Comparison of ENCODE assay signal across 16 cellular contexts in genomic region chr9:6460189-6460768, GRCh38. TPM values are rescaled to one million over a fixed set of nuclear protein-coding genes. Genes with fewer than 3 reads are reported as not detected.
DNase-seq lines count a peak whose midpoint lies in the region; ATAC-seq and TF ChIP-seq lines count a peak whose summit lies in the region.
"Had no signal": no experiment of that assay in that cellular context is flagged by ENCODE, and none has a peak within 500 bp of the region (broad histone marks: within the 10 kb centered on the region; RNA-seq: fewer than 3 reads in every experiment).

No MANE protein-coding gene starts in this region.

- H3K9me3 Mint-ChIP-seq in MCF 10A (ENCODE audit: unreplicated experiment) (peaks cover 6% of the 10 kb centered on the region), endothelial cell (ENCODE audit: unreplicated experiment) (no peaks in the 10 kb centered on the region)
- H3K9me3 Mint-ChIP-seq: GM23338 had no signal

- DNase-seq in MCF 10A (ENCODE audit: unreplicated experiment): no peak
- DNase-seq in breast epithelium (ENCODE audit: low spot score in 2 of 2): no peak
- no peak for DNase-seq in T-helper 17 cell
- no peak for DNase-seq in HuH-7.5 (ENCODE audit: low spot score)
- no peak for DNase-seq in endothelial cell (ENCODE audit: low spot score)
- no peak for DNase-seq in hypothalamus (lab: John Stamatoyannopoulos, UW)
- DNase-seq: Caco-2, Karpas-422, NCI-H1417, NCI-H2029, NCI-H524, SHP77 treated with DMSO at 0.1 percent for 48 hours had no signal

- no peaks in the 10 kb centered on the region for H3K27me3 ChIP-seq in breast epithelium

- H3K36me3 Mint-ChIP-seq in MCF 10A (ENCODE audit: insufficient read depth, unreplicated experiment) (peaks cover 33% of the 10 kb centered on the region), T-helper 17 cell (ENCODE audit: low read depth) (peaks cover 2% of the 10 kb centered on the region), endothelial cell (ENCODE audit: low read depth, unreplicated experiment) (peaks cover 12% of the 10 kb centered on the region)

- intact Hi-C loops in MCF 10A (cut with micrococcal nuclease) (no loop called here), breast epithelium (cut with DNase I; ENCODE audit: low total_unique reads) (no loop called here)

- H3K27ac Mint-ChIP-seq in MCF 10A (ENCODE audit: low read depth, unreplicated experiment) (peak overlapping the region; percentile 35), T-helper 17 cell (peak overlapping the region; percentile 3), endothelial cell (ENCODE audit: unreplicated experiment) (no peak overlapping the region)
- H3K27ac Mint-ChIP-seq: GM23338 had no signal

- H3K36me3 ChIP-seq in breast epithelium: no peaks in the 10 kb centered on the region

- no peaks in the 10 kb centered on the region for H3K4me1 ChIP-seq in breast epithelium
- H3K4me1 ChIP-seq: Caco-2 had no signal

- H3K27me3 Mint-ChIP-seq in MCF 10A (ENCODE audit: insufficient read depth, unreplicated experiment) (no peaks in the 10 kb centered on the region), T-helper 17 cell (no peaks in the 10 kb centered on the region), endothelial cell (ENCODE audit: unreplicated experiment) (no peaks in the 10 kb centered on the region)

- CTCF ChIA-PET in MCF 10A (lab: Yijun Ruan, JAX): interaction anchor here (0.5 kb wide), 1 partner anchor 171 kb away, joined by 3 read pairs; no protein-coding TSS in a partner anchor

- TF ChIP-seq POLR2A in breast epithelium (IDR thresholded peaks at IDR 0.05): no peak

- peak; percentile 56 for ATAC-seq in GM21423 (IDR thresholded peaks at IDR 0.05; ENCODE audit: unreplicated experiment)
- ATAC-seq in T-helper 17 cell: no peak
- ATAC-seq: GM23338, HepG2 had no signal

- H3K4me1 Mint-ChIP-seq in MCF 10A (ENCODE audit: insufficient read depth, unreplicated experiment): peaks cover 16% of the 10 kb centered on the region
- H3K4me1 Mint-ChIP-seq in T-helper 17 cell: peaks cover 16% of the 10 kb centered on the region
- no peaks in the 10 kb centered on the region for H3K4me1 Mint-ChIP-seq in endothelial cell (ENCODE audit: unreplicated experiment)
- H3K4me1 Mint-ChIP-seq: CD14-positive monocyte, GM23338 had no signal

- POLR2A ChIA-PET in MCF 10A (lab: Yijun Ruan, JAX): no interaction called here

- H3K9me3 ChIP-seq in breast epithelium: no peaks in the 10 kb centered on the region
- H3K9me3 ChIP-seq in T-helper 17 cell (ENCODE audit: control insufficient read depth, low read length, poor library complexity, severe bottlenecking): no peaks in the 10 kb centered on the region
- H3K9me3 ChIP-seq: Caco-2 had no signal

- no peak overlapping the region for H3K27ac ChIP-seq in breast epithelium

- TF ChIP-seq CTCF in MCF 10A (IDR thresholded peaks at IDR 0.05; ENCODE audit: unreplicated experiment) (no peak), breast epithelium (IDR thresholded peaks at IDR 0.05) (no peak), endothelial cell (IDR thresholded peaks at IDR 0.05; ENCODE audit: unreplicated experiment) (no peak)

- no peak overlapping the region for H3K4me3 ChIP-seq in breast epithelium
- H3K4me3 ChIP-seq: GM23338 had no signal

- H3K4me3 Mint-ChIP-seq in MCF 10A (ENCODE audit: unreplicated experiment) (no peak overlapping the region), T-helper 17 cell (no peak overlapping the region), endothelial cell (ENCODE audit: unreplicated experiment) (no peak overlapping the region)
- H3K4me3 Mint-ChIP-seq: CD14-positive monocyte, GM23338 had no signal

- BruUV-seq in MCF 10A (replicated peaks; lab: Mats Ljungman, UMichigan): no TSS peak

RNA-seq across cellular contexts. Expression of gene UHRF2, which starts 47.3 kb away (rescaled TPM):
- total RNA-seq in MCF 10A (2022) (54.6 and 58.3 TPM in 2 replicates), breast epithelium (10 to 100 TPM; 61.0 to 95.6 (median 62.6) TPM), T-helper 17 cell (100 to 1,000 TPM; 120 to 136 TPM), endothelial cell (ENCODE audit: unreplicated experiment) (55.5 TPM)
